Comparison of ENCODE assay signal across 18 cellular contexts in genomic region chr12:68034567-68034966, GRCh38. TPM values are rescaled to one million over a fixed set of nuclear protein-coding genes. Genes with fewer than 3 reads are reported as not detected.
"Had no signal": no experiment of that assay in that cellular context is flagged by ENCODE, and none has a peak within 500 bp of the region (broad histone marks: within the 10 kb centered on the region; RNA-seq: fewer than 3 reads in every experiment).

No MANE protein-coding gene starts in this region.

- H3K79me2 ChIP-seq: hepatocyte had no signal

- H3K27me3 ChIP-seq: adrenal gland, gastrocnemius medialis, hepatocyte, thyroid gland had no signal

- H3K27me3 Mint-ChIP-seq: activated CD4-positive, alpha-beta T cell treated with anti-CD3 and anti-CD28 coated beads for 36 hours; activated naive CD4-positive, alpha-beta T cell treated with anti-CD3 and anti-CD28 coated beads, Interleukin-2, amount 10 ng/mL, durations not matched to agents 7 days and 5 days had no signal

- FAIRE-seq: urothelium cell line had no signal

- H3K36me3 ChIP-seq: adrenal gland, gastrocnemius medialis, thyroid gland had no signal

- DNase-seq: activated CD4-positive, alpha-beta T cell treated with anti-CD3 and anti-CD28 coated beads for 36 hours; activated naive CD4-positive, alpha-beta T cell treated with anti-CD3 and anti-CD28 coated beads, Interleukin-2, amount 10 ng/mL, durations not matched to agents 7 days and 5 days; adrenal gland; effector memory CD4-positive, alpha-beta T cell; gastrocnemius medialis; left ventricle myocardium superior; retina; stimulated activated CD4-positive, alpha-beta T cell treated with anti-CD3 and anti-CD28 coated beads, Interleukin-15, amount 100 ng/mL, for 24 hours; stimulated activated CD4-positive, alpha-beta T cell treated with anti-CD3 and anti-CD28 coated beads, Interleukin-4, amount 100 ng/mL, for 4 hours; thyroid gland had no signal

- H3K4me3 ChIP-seq: adrenal gland, coronary artery, gastrocnemius medialis, hepatocyte, thyroid gland had no signal

- H3K9me3 ChIP-seq: adrenal gland, gastrocnemius medialis, thyroid gland had no signal

- H3K4me1 ChIP-seq: adrenal gland, gastrocnemius medialis had no signal

- H3K4me2 ChIP-seq: hepatocyte had no signal

- H3K4me3 Mint-ChIP-seq: activated CD4-positive, alpha-beta T cell treated with anti-CD3 and anti-CD28 coated beads for 36 hours; activated naive CD4-positive, alpha-beta T cell treated with anti-CD3 and anti-CD28 coated beads, Interleukin-2, amount 10 ng/mL, durations not matched to agents 7 days and 5 days had no signal

- ATAC-seq: activated CD4-positive, alpha-beta T cell treated with anti-CD3 and anti-CD28 coated beads for 36 hours; gastrocnemius medialis; left ventricle myocardium superior had no signal

- H2AFZ ChIP-seq: hepatocyte had no signal

- H3K27ac ChIP-seq: adrenal gland, coronary artery, gastrocnemius medialis, hepatocyte, thyroid gland, VCaP had no signal

- H3K27ac Mint-ChIP-seq: activated CD4-positive, alpha-beta T cell treated with anti-CD3 and anti-CD28 coated beads for 36 hours; activated naive CD4-positive, alpha-beta T cell treated with anti-CD3 and anti-CD28 coated beads, Interleukin-2, amount 10 ng/mL, durations not matched to agents 7 days and 5 days; activated T-helper 2 cell treated with anti-CD3 and anti-CD28 coated beads, Interferon-gamma antibody, Interleukin-2, Interleukin-4, amounts not matched to agents 10 μg/mL and 5 μg/mL and 100 μg/mL, durations not matched to agents 14 hours and 24 hours and 36 hours had no signal

RNA-seq across cellular contexts. Expression of gene IFNG-AS1, which starts 45.3 kb away (rescaled TPM):
- total RNA-seq: activated T-helper 2 cell treated with anti-CD3 and anti-CD28 coated beads, Interferon-gamma antibody, Interleukin-2, Interleukin-4, amounts not matched to agents 10 μg/mL and 5 μg/mL and 100 μg/mL, durations not matched to agents 14 hours and 24 hours and 36 hours; gastrocnemius medialis; hepatocyte; kidney epithelial cell; left ventricle myocardium superior; mesenteric fat pad; T-helper 2 cell treated with Interferon-gamma antibody and Interleukin-4, amounts not matched to agents 100 ng/mL and 5 ng/mL, for 36 hours had no signal
- polyA plus RNA-seq: adrenal gland, hepatocyte had no signal
